ENCODE assay signal across 8 cellular contexts in the genomic region with DNA sequence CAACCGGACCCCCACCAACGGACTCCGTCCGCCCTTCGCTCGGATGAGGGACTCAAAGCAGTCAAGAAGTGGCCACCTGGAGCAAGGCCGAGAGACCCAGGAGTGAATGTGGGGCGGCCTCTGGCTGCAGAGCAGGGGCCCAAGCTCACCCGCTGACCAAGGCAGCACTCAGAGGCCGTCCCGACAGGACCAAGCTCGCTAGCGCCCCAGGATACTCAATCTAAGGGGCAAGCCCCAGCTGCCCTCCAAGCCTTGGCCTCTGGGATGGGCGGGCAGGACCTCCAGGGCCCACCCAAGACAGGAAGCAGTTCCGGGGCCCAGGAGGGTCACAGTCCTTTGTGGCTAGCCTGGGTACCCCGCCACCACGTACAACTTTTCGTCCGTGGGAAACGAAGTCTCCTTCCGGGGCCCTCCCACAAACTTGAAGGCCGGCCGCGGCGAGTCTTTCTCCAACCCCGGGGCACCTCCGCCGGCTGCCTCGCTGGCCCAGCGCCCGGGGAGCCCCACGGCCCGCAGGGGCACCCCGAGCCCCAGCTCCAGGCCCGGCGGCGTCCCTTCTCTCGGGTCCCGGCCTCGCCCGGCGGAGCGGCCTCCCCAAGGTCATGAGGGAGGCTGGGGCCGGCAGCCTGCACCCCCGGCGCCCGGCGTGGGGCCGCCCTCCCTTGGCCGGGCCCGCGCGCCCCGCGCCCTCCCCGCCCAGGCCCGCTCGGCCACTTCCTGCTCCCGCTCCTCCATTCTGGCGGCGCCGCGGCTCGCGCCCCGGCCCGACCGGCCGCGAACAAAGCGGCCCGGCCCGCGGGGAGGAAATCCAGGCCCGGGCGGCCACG. TPM values are rescaled to one million over a fixed set of nuclear protein-coding genes. Genes with fewer than 3 reads are reported as not detected.
DNase-seq lines count a peak whose midpoint lies in the region; ATAC-seq and TF ChIP-seq lines count a peak whose summit lies in the region.

No MANE protein-coding gene starts in this region.

- peak overlapping the region; percentile 98 for H3K4me2 ChIP-seq in smooth muscle cell

- no peaks in the 10 kb centered on the region for H3K27me3 Mint-ChIP-seq in IgD-negative memory B cell

- peak; percentile 78 for DNase-seq in AG08396 (ENCODE audit: low spot score)
- DNase-seq in amniotic epithelial cell (ENCODE audit: low read depth), result peak; percentile 29
- DNase-seq in iPS-NIHi11 (ENCODE audit: low spot score), result peak; percentile 59
- no peak for DNase-seq in smooth muscle cell (lab: John Stamatoyannopoulos, UW; ENCODE audit: unreplicated experiment)
- no peak for DNase-seq in NCI-H774 (lab: John Stamatoyannopoulos, UW)

- peaks cover 50% of the 10 kb centered on the region for H4K20me1 ChIP-seq in smooth muscle cell (ENCODE audit: low read depth)

- peaks cover 52% of the 10 kb centered on the region for H3K79me2 ChIP-seq in smooth muscle cell (ENCODE audit: low read depth)

- H3K9me3 Mint-ChIP-seq in IgD-negative memory B cell, result no peaks in the 10 kb centered on the region

- TF ChIP-seq CTCF in smooth muscle cell (IDR thresholded peaks at IDR 0.05; ENCODE audit: borderline replicate concordance, insufficient read depth, poor library complexity, severe bottlenecking), result no peak

- peaks cover 19% of the 10 kb centered on the region for H3F3A ChIP-seq in smooth muscle cell (ENCODE audit: low read depth)

- peaks cover 22 to 25% (median 23%) of the 10 kb centered on the region in 3 donors for H3K4me1 Mint-ChIP-seq in IgD-negative memory B cell

- H3K4me1 ChIP-seq in smooth muscle cell (ENCODE audit: low read depth), result peaks cover 21% of the 10 kb centered on the region

- peak overlapping the region; percentile 98 for H3K4me3 ChIP-seq in smooth muscle cell

- H3K36me3 ChIP-seq in smooth muscle cell (ENCODE audit: low read depth), result no peaks in the 10 kb centered on the region

- 3% methylated on average over 41 of the region's 77 CpGs for WGBS in smooth muscle cell (ENCODE audit: low lambda C conversion rate)

- H3K9me3 ChIP-seq in smooth muscle cell (replicated peaks; ENCODE audit: low read depth), result no peaks in the 10 kb centered on the region

- H3K27ac ChIP-seq in smooth muscle cell (ENCODE audit: low read depth), result peak overlapping the region; percentile 42

- peak; percentile 36 for ATAC-seq in GM18868 (IDR thresholded peaks at IDR 0.05; ENCODE audit: unreplicated experiment)
- no peak for ATAC-seq in HG03457 (IDR thresholded peaks at IDR 0.05; ENCODE audit: unreplicated experiment)

- peak overlapping the region; percentile 85 to 91 (median 90) for H3K27ac Mint-ChIP-seq in IgD-negative memory B cell

- H3K4me3 Mint-ChIP-seq in IgD-negative memory B cell, result peak overlapping the region; percentile 84 to 96 (median 90)

- H2AFZ ChIP-seq in smooth muscle cell (ENCODE audit: low read depth), result no peak overlapping the region

- H3K36me3 Mint-ChIP-seq in IgD-negative memory B cell, result no peaks in the 10 kb centered on the region

- no peaks in the 10 kb centered on the region for H3K27me3 ChIP-seq in smooth muscle cell (ENCODE audit: low read depth)

- peak overlapping the region; percentile 68 for H3K9ac ChIP-seq in smooth muscle cell (ENCODE audit: low read depth)

RNA-seq across cellular contexts. Expression of a gene that starts 0.7 kb away (rescaled TPM):
- polyA plus RNA-seq in IgD-negative memory B cell (8.2 TPM), smooth muscle cell (179 and 189 TPM in 2 replicates)
- 93.7 and 99.9 TPM in 2 replicates for total RNA-seq in smooth muscle cell

RNA-seq across cellular contexts. Expression of a gene that starts 6.0 kb away (rescaled TPM):
- polyA plus RNA-seq in IgD-negative memory B cell, result 1.0 TPM
- 1.6 and 4.2 TPM in 2 replicates for total RNA-seq in smooth muscle cell
- polyA plus RNA-seq in smooth muscle cell, result 0.72 and 1.1 TPM in 2 replicates

RNA-seq across cellular contexts. Expression of a gene that starts 41.9 kb away (rescaled TPM):
- polyA plus RNA-seq in IgD-negative memory B cell (195 TPM), smooth muscle cell (118 and 133 TPM in 2 replicates)
- 78.5 and 155 TPM in 2 replicates for total RNA-seq in smooth muscle cell

Comparison
In these comparisons a context has a peak if more than half of its experiments do, and no peak if none do; other contexts are left out.
1. DNase-seq: peak in AG08396 (single experiment), amniotic epithelial cell (single experiment) and iPS-NIHi11 (single experiment); none in smooth muscle cell (single experiment) and NCI-H774 (single experiment).
2. RNA of a gene that starts 0.7 kb away (polyA plus RNA-seq): 179 to 189 TPM in smooth muscle cell; 8.2 TPM in IgD-negative memory B cell (single experiment); every median in the first group is over 10 times any median in the second.